Comparison of ENCODE assay signal across 21 cellular contexts in the genomic region with DNA sequence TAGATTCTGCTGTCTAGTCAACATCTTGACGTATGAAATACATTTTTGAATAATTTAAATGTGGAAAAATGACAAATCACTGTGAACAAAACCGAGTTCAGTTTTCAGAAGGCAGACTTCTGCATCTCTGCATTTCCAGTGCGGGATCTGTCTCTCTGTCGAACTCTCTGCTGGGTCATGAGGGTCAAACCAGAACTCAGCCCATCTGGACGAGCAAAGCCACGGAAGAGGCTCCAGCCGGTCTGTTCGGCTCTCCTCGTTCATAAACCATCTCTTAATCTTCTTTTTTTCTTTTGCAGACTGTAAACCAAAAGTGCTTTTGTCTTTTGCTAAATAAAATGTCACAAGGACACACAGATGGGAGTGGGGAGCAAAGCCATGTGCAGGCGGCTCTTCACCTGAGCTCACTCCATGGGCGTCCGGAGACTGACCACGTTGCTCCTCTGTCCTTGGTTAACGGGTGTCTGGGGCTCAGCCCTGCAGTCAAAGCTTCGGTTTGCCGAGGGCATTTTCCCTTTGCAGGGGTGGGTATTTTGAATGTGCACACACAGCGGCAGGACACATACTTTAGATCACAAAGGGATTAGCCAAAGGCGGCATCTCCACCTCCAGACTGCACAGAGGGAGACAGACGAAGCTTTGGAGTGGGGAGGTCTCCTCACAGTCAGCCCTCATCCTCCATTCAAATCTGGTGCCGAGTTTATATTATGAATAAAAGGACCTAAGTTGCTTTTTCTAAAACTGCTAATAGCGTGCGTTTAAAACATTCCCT.
A peak's percentile ranks its signal among the peaks of the same experiment; 100 is the strongest.
DNase-seq lines count a peak whose midpoint lies in the region; ATAC-seq lines count a peak whose summit lies in the region.
"Had no signal": no experiment of that assay in that cellular context is flagged by ENCODE, and none has a peak within 500 bp of the region (broad histone marks: within the 10 kb centered on the region; RNA-seq: fewer than 3 reads in every experiment).

No MANE protein-coding gene starts in this region.

- intact Hi-C loops in left ventricle myocardium superior (cut with micrococcal nuclease), result no loop called here

- peak; percentile 30 for DNase-seq in Daoy (ENCODE audit: low read depth)
- peak; percentile 25 for DNase-seq in NCI-H774 (lab: John Stamatoyannopoulos, UW)
- DNase-seq in left ventricle myocardium superior, result no peak
- DNase-seq in retina, result peak; percentile 64
- DNase-seq in HUDEP-2 (lab: John Stamatoyannopoulos, UW; ENCODE audit: unreplicated experiment in 76 of 76), result no peak
- no peak for DNase-seq in amygdala (lab: John Stamatoyannopoulos, UW)
- no peak for DNase-seq in GOT3 (lab: John Stamatoyannopoulos, UW)
- DNase-seq: activated CD4-positive, alpha-beta T cell treated with anti-CD3 and anti-CD28 coated beads, Interleukin-2, amount 10 ng/mL, durations not matched to agents 7 days and 5 days; CD4-positive, alpha-beta T cell; dermis blood vessel endothelial cell; DMS 273 treated with DMSO at 0.1 percent for 48 hours; GF-D8; hippocampal formation; mammary epithelial cell; NCI-H1930; NCI-H510A; SJCRH30; stimulated activated CD4-positive, alpha-beta T cell treated with anti-CD3 and anti-CD28 coated beads, Interleukin-1b, Interleukin-23, amount 100 ng/mL, for 48 hours; stimulated activated naive CD4-positive, alpha-beta T cell treated with Interleukin-2 at 50 U/mL for 16 hours had no signal

- ATAC-seq in left ventricle myocardium superior (peak; percentile 60), HG02938 (IDR thresholded peaks at IDR 0.05; ENCODE audit: unreplicated experiment) (no peak)
- ATAC-seq: K562 had no signal

Comparison
In these comparisons a context has a peak if more than half of its experiments do, and no peak if none do; other contexts are left out.
1. DNase-seq: peak in Daoy (single experiment), NCI-H774 (single experiment) and retina (single experiment); none in left ventricle myocardium superior (single experiment), HUDEP-2 (0 of 76), amygdala (0 of 56) and GOT3 (single experiment).